Comparison of ENCODE assay signal across 11 cellular contexts in genomic region chr17:77886387-77886728, GRCh38.
DNase-seq lines count a peak whose midpoint lies in the region; ATAC-seq and TF ChIP-seq lines count a peak whose summit lies in the region.
"Had no signal": no experiment of that assay in that cellular context is flagged by ENCODE, and none has a peak within 500 bp of the region (broad histone marks: within the 10 kb centered on the region; RNA-seq: fewer than 3 reads in every experiment).

No MANE protein-coding gene starts in this region.

- peak overlapping the region; percentile 4 to 47 for H3K27ac Mint-ChIP-seq in effector memory CD8-positive, alpha-beta T cell
- H3K27ac Mint-ChIP-seq in nephron progenitor cell = no peak overlapping the region
- H3K27ac Mint-ChIP-seq: activated naive CD8-positive, alpha-beta T cell treated with anti-CD3 and anti-CD28 coated beads, Interleukin-2, amount 10 ng/mL, durations not matched to agents 7 days and 5 days had no signal

- no peak for ATAC-seq in effector memory CD8-positive, alpha-beta T cell (replicated peaks)
- ATAC-seq in GM21528 (IDR thresholded peaks at IDR 0.05; ENCODE audit: low FRiP score, unreplicated experiment) = no peak
- ATAC-seq in HG02798 (IDR thresholded peaks at IDR 0.05; ENCODE audit: poor library complexity, unreplicated experiment) = no peak

- TF ChIP-seq POLR2A in NB4 (IDR thresholded peaks at IDR 0.05; ENCODE audit: extremely low read depth, insufficient read length) = no peak

- no peaks in the 10 kb centered on the region for H3K27me3 Mint-ChIP-seq in effector memory CD8-positive, alpha-beta T cell
- peaks cover 66% of the 10 kb centered on the region for H3K27me3 Mint-ChIP-seq in nephron progenitor cell (ENCODE audit: low read depth, poor library complexity)

- H3K4me3 Mint-ChIP-seq in effector memory CD8-positive, alpha-beta T cell = peak overlapping the region; percentile 89 to 93
- peak overlapping the region; percentile 84 for H3K4me3 Mint-ChIP-seq in nephron progenitor cell

- TF ChIP-seq CTCF in NB4 (IDR thresholded peaks at IDR 0.05; ENCODE audit: low read depth, low read length) = no peak
- TF ChIP-seq CTCF in nephron progenitor cell (IDR thresholded peaks at IDR 0.05) = no peak

- no peak overlapping the region for H3K4me3 ChIP-seq in NB4 (ENCODE audit: low read depth, low read length)

- peaks cover 33% of the 10 kb centered on the region for H3K36me3 Mint-ChIP-seq in effector memory CD8-positive, alpha-beta T cell (ENCODE audit: insufficient read depth)
- H3K36me3 Mint-ChIP-seq in nephron progenitor cell (ENCODE audit: low read depth) = no peaks in the 10 kb centered on the region

- DNase-seq in GF-D8 (lab: John Stamatoyannopoulos, UW) = peak; percentile 11
- peak; percentile 67 for DNase-seq in NB4 (ENCODE audit: low read depth)
- DNase-seq in effector memory CD8-positive, alpha-beta T cell = no peak
- no peak for DNase-seq in nephron progenitor cell
- DNase-seq in effector CD4-positive, alpha-beta T cell = no peak
- DNase-seq: activated CD4-positive, alpha-beta T cell treated with anti-CD3 and anti-CD28 coated beads for 1 hour; activated naive CD8-positive, alpha-beta T cell treated with anti-CD3 and anti-CD28 coated beads, Interleukin-2, amount 10 ng/mL, durations not matched to agents 7 days and 5 days; effector CD8-positive, alpha-beta T cell; NCI-H1436 had no signal

- no peaks in the 10 kb centered on the region for H3K9me3 Mint-ChIP-seq in effector memory CD8-positive, alpha-beta T cell
- no peaks in the 10 kb centered on the region for H3K9me3 Mint-ChIP-seq in nephron progenitor cell
- H3K9me3 Mint-ChIP-seq: activated naive CD8-positive, alpha-beta T cell treated with anti-CD3 and anti-CD28 coated beads, Interleukin-2, amount 10 ng/mL, durations not matched to agents 7 days and 5 days had no signal

- H3K4me1 Mint-ChIP-seq in effector memory CD8-positive, alpha-beta T cell (ENCODE audit: low read depth in 2 of 2) = peaks cover 55 to 64% of the 10 kb centered on the region in 2 donors
- H3K4me1 Mint-ChIP-seq in nephron progenitor cell = peaks cover 69% of the 10 kb centered on the region

Comparison
In these comparisons a context has a peak if more than half of its experiments do, and no peak if none do; other contexts are left out.
1. DNase-seq: peak in GF-D8 (single experiment) and NB4 (single experiment); none in effector memory CD8-positive, alpha-beta T cell (0 of 3), nephron progenitor cell (single experiment) and effector CD4-positive, alpha-beta T cell (single experiment).